ENCODE assay signal across 1 cellular context in genomic region chr3:127226946-127227842, GRCh38.
TF ChIP-seq lines count a peak whose summit lies in the region.

No MANE protein-coding gene starts in this region.

TF ChIP-seq in GM12878, 131 proteins besides CTCF, POLR2A, EP300 and RAD21 (continued from another document):
- TF ChIP-seq E4F1 (IDR thresholded peaks at IDR 0.05; ENCODE audit: borderline replicate concordance, partially characterized antibody): no peak
- no peak for TF ChIP-seq FOXK2 (IDR thresholded peaks at IDR 0.05)
- TF ChIP-seq EGR1 (IDR thresholded peaks at IDR 0.05; ENCODE audit: borderline replicate concordance in 1 of 2, low read depth in 2 of 2, low read length in 2 of 2): 0 out of 3 replicates have a peak, but pooled peaks of 1 of the 2 experiments have one; percentile 11
- TF ChIP-seq CREB1 (IDR thresholded peaks at IDR 0.05; ENCODE audit: low read depth): no peak
- TF ChIP-seq, protein P1, sequence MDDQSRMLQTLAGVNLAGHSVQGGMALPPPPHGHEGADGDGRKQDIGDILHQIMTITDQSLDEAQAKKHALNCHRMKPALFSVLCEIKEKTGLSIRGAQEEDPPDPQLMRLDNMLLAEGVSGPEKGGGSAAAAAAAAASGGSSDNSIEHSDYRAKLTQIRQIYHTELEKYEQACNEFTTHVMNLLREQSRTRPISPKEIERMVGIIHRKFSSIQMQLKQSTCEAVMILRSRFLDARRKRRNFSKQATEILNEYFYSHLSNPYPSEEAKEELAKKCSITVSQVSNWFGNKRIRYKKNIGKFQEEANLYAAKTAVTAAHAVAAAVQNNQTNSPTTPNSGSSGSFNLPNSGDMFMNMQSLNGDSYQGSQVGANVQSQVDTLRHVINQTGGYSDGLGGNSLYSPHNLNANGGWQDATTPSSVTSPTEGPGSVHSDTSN (IDR thresholded peaks at IDR 0.05; ENCODE audit: insufficient replicate concordance, low read depth, low read length): no peak
- TF ChIP-seq SMC3 (IDR thresholded peaks at IDR 0.05; ENCODE audit: borderline replicate concordance, low read length): no peak
- no peak for TF ChIP-seq ZBTB4 (CRISPR knock-in tag; IDR thresholded peaks at IDR 0.05)
- no peak for TF ChIP-seq SKIL (IDR thresholded peaks at IDR 0.05; ENCODE audit: low read depth, poor library complexity, severe bottlenecking)
- no peak for TF ChIP-seq CBX3 (IDR thresholded peaks at IDR 0.05; ENCODE audit: borderline replicate concordance, low read depth)
- peak; percentile 30; the same call in 1 of the 2 replicates for TF ChIP-seq RUNX3 (IDR thresholded peaks at IDR 0.05; ENCODE audit: low read length)
- no peak for TF ChIP-seq BHLHE40 (IDR thresholded peaks at IDR 0.05; ENCODE audit: borderline replicate concordance in 1 of 2, low read depth in 2 of 2, low read length in 1 of 2)
- TF ChIP-seq SRF (IDR thresholded peaks at IDR 0.05; ENCODE audit: low read depth in 2 of 2, low read length in 2 of 2): no peak
- TF ChIP-seq, protein P2, sequence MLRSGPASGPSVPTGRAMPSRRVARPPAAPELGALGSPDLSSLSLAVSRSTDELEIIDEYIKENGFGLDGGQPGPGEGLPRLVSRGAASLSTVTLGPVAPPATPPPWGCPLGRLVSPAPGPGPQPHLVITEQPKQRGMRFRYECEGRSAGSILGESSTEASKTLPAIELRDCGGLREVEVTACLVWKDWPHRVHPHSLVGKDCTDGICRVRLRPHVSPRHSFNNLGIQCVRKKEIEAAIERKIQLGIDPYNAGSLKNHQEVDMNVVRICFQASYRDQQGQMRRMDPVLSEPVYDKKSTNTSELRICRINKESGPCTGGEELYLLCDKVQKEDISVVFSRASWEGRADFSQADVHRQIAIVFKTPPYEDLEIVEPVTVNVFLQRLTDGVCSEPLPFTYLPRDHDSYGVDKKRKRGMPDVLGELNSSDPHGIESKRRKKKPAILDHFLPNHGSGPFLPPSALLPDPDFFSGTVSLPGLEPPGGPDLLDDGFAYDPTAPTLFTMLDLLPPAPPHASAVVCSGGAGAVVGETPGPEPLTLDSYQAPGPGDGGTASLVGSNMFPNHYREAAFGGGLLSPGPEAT (IDR thresholded peaks at IDR 0.05; ENCODE audit: low read depth): no peak
- no peak for TF ChIP-seq NR2F1 (conservative IDR thresholded peaks at IDR 0.05)
- TF ChIP-seq TCF12 (IDR thresholded peaks at IDR 0.05; ENCODE audit: low read depth, low read length): no peak
- TF ChIP-seq POU2F2 (IDR thresholded peaks at IDR 0.05; ENCODE audit: borderline replicate concordance, low read depth, low read length): no peak
- no peak for TF ChIP-seq SREBF1 (IDR thresholded peaks at IDR 0.05; ENCODE audit: low read length)
- TF ChIP-seq, protein P3, sequence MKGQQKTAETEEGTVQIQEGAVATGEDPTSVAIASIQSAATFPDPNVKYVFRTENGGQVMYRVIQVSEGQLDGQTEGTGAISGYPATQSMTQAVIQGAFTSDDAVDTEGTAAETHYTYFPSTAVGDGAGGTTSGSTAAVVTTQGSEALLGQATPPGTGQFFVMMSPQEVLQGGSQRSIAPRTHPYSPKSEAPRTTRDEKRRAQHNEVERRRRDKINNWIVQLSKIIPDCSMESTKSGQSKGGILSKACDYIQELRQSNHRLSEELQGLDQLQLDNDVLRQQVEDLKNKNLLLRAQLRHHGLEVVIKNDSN (IDR thresholded peaks at IDR 0.05; ENCODE audit: borderline replicate concordance, extremely low read length, insufficient read depth, low read depth, low read length): peak; percentile 27
- TF ChIP-seq RBBP5 (conservative IDR thresholded peaks at IDR 0.05): no peak
